ENCODE assay signal across 8 cellular contexts in the genomic region with DNA sequence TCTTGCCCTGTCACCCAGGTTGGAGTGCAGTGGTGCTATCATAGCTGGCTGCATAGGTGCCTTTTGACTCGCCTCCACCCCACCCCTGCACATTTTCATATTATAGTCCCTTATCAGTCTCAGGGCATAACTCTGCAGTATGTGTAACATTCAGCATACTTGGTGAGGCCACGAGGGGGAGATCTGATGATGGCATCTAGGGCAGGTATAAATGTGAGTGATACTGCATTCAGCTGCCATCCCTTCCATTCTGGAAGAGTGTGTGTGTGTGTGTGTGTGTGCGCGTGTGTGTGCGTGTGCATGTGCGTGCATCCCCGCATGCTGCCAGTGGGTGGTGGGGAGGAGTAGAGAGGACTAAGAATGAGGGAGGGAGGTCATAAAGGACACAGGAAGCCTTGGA.
DNase-seq lines count a peak whose midpoint lies in the region; ATAC-seq and TF ChIP-seq lines count a peak whose summit lies in the region.

No MANE protein-coding gene starts in this region.

- H4K20me1 ChIP-seq in IMR-90 (ENCODE audit: insufficient read depth, low read length) = peaks cover 87% of the 10 kb centered on the region

- peak; percentile 17; the same call in 1 of the 2 replicates for TF ChIP-seq RAD21 in IMR-90 (IDR thresholded peaks at IDR 0.05; ENCODE audit: low read length)

- 82% methylated on average over 5 of the region's 7 CpGs; no CpG with 5 or more reads in 1 of the 2 experiments for WGBS in IMR-90 (ENCODE audit: extremely low coverage in 2 of 2, insufficient read length in 1 of 2), 2 experiments

- no peaks in the 10 kb centered on the region for H3K9me3 ChIP-seq in IMR-90 (ENCODE audit: control insufficient read depth, insufficient read depth, low read length)

- DNase-seq in GM10248 (ENCODE audit: extremely low spot score) (peak; percentile 48), IMR-90 (no peak), left kidney (ENCODE audit: low read depth, low spot score) (peak; percentile 60), D341Med (ENCODE audit: low spot score) (no peak), iPS-NIHi11 (ENCODE audit: low spot score) (no peak), SW480 (ENCODE audit: low spot score) (no peak)
- peak; percentile 27 for DNase-seq in activated T-cell treated with anti-CD3 and anti-CD28 coated beads, Interleukin-2, amount 50 U/mL, for 4 hours

- H3K4ac ChIP-seq in IMR-90 (ENCODE audit: low read depth, low read length) = no peak overlapping the region

- POLR2A ChIA-PET in GM10248 (lab: Yijun Ruan, JAX) = interaction anchor here (2.1 kb wide), 1 partner anchor 9 kb away, joined by 5 read pairs; no protein-coding TSS in a partner anchor
- POLR2A ChIA-PET in IMR-90 (lab: Charles Lee; ENCODE audit: unreplicated experiment) = no interaction called here

- peaks cover 26% of the 10 kb centered on the region for H3K4me1 ChIP-seq in IMR-90 (ENCODE audit: control insufficient read depth, insufficient read depth, low read length)

- H4K8ac ChIP-seq in IMR-90 (ENCODE audit: low read depth in 2 of 2, low read length in 2 of 2) = no peak overlapping the region

- dilution Hi-C loops in IMR-90 (cut with HindIII; ENCODE audit: low sequenced_read_pairs, unreplicated experiment) = no loop called here

- 0 out of 2 replicates have a peak overlapping the region, but pooled peaks have one; percentile 20 for H3K14ac ChIP-seq in IMR-90 (replicated peaks; ENCODE audit: low read depth, low read length)

- no peak overlapping the region for H3K18ac ChIP-seq in IMR-90 (ENCODE audit: low read depth, low read length)

- in situ Hi-C loops in IMR-90 (cut with MboI; ENCODE audit: low sequenced_read_pairs) = no loop called here

- H3K9me1 ChIP-seq in IMR-90 (ENCODE audit: insufficient read depth, low read length) = peaks cover 24% of the 10 kb centered on the region

- CTCF ChIA-PET in GM10248 (lab: Yijun Ruan, JAX) = interaction anchor here (0.8 to 2.9 kb wide), 11 partner anchors 9 to 113 kb away, joined by 3 to 13 read pairs (median 4); no protein-coding TSS in a partner anchor
- CTCF ChIA-PET in IMR-90 (lab: Yijun Ruan, JAX) = no interaction called here

- H3K4me2 ChIP-seq in IMR-90 (ENCODE audit: low read depth, low read length) = no peak overlapping the region

- H2BK20ac ChIP-seq in IMR-90 (ENCODE audit: low read depth, low read length) = no peak overlapping the region

- peaks cover 53 to 86% of the 10 kb centered on the region in 2 experiments for H3K79me1 ChIP-seq in IMR-90 (ENCODE audit: low read depth in 1 of 2, low read length in 2 of 2)

- no peaks in the 10 kb centered on the region for H3K27me3 Mint-ChIP-seq in activated T-cell treated with anti-CD3 and anti-CD28 coated beads, Interleukin-2, amount 50 U/mL, for 4 hours (ENCODE audit: low read depth)

- peaks cover 79% of the 10 kb centered on the region for H3K4me1 Mint-ChIP-seq in activated T-cell treated with anti-CD3 and anti-CD28 coated beads, Interleukin-2, amount 50 U/mL, for 4 hours (ENCODE audit: low read depth)

- H3K23ac ChIP-seq in IMR-90 (ENCODE audit: low read depth, low read length) = no peak overlapping the region

- no peaks in the 10 kb centered on the region for H3K27me3 ChIP-seq in IMR-90 (ENCODE audit: control insufficient read depth, insufficient read depth, low read length)

- no peak overlapping the region for H3K4me3 Mint-ChIP-seq in activated T-cell treated with anti-CD3 and anti-CD28 coated beads, Interleukin-2, amount 50 U/mL, for 4 hours

- intact Hi-C loops in IMR-90 (cut with micrococcal nuclease) = no loop called here

- H3K4me3 ChIP-seq in IMR-90 (ENCODE audit: insufficient read depth, low read depth, low read length) = no peak overlapping the region

- TF ChIP-seq CTCF in GM10248 (IDR thresholded peaks at IDR 0.05; ENCODE audit: control extremely low read depth, extremely low read depth, low read depth, missing control alignments) = peak; percentile 44
- no peak; the same call in 1 of the 2 replicates for TF ChIP-seq CTCF in IMR-90 (conservative IDR thresholded peaks at IDR 0.05; ENCODE audit: low read depth, low read length)

- H3K36me3 ChIP-seq in IMR-90 (ENCODE audit: control insufficient read depth, insufficient read depth, low read length) = no peaks in the 10 kb centered on the region

- no peak overlapping the region for H3K27ac ChIP-seq in IMR-90 (ENCODE audit: insufficient read depth, low read length)

- H4K91ac ChIP-seq in IMR-90 (ENCODE audit: insufficient read depth, low read depth, low read length) = no peak overlapping the region

- H3K9me3 Mint-ChIP-seq in activated T-cell treated with anti-CD3 and anti-CD28 coated beads, Interleukin-2, amount 50 U/mL, for 4 hours = no peaks in the 10 kb centered on the region

- H4K5ac ChIP-seq in IMR-90 (ENCODE audit: low read depth, low read length) = no peak overlapping the region

- ATAC-seq in IMR-90 (ENCODE audit: low read depth) (no peak), HG03280 (IDR thresholded peaks at IDR 0.05; ENCODE audit: unreplicated experiment) (no peak)
- peak; percentile 53 to 69 for ATAC-seq in activated T-cell treated with anti-CD3 and anti-CD28 coated beads, Interleukin-2, amount 50 U/mL, for 4 hours

- no peak overlapping the region for H2AK5ac ChIP-seq in IMR-90 (ENCODE audit: low read depth, low read length)

- H2BK15ac ChIP-seq in IMR-90 (ENCODE audit: low read depth, low read length) = no peak overlapping the region

- no peak overlapping the region for H2BK120ac ChIP-seq in IMR-90 (ENCODE audit: low read depth, low read length)

- peak overlapping the region; percentile 22 for H2AK9ac ChIP-seq in IMR-90 (replicated peaks; ENCODE audit: low read depth, low read length, poor library complexity)

- H2AFZ ChIP-seq in IMR-90 (replicated peaks; ENCODE audit: low read length, poor library complexity) = no peak overlapping the region

- peaks cover 6% of the 10 kb centered on the region for H3K36me3 Mint-ChIP-seq in activated T-cell treated with anti-CD3 and anti-CD28 coated beads, Interleukin-2, amount 50 U/mL, for 4 hours (ENCODE audit: insufficient read depth)

- TF ChIP-seq POLR2A in IMR-90 (IDR thresholded peaks at IDR 0.05; ENCODE audit: low read depth, low read length) = no peak

- no peak overlapping the region for H3K9ac ChIP-seq in IMR-90 (ENCODE audit: low read depth, low read length)

- no peak overlapping the region for H3K56ac ChIP-seq in IMR-90 (ENCODE audit: extremely low read depth, insufficient read depth, low read length)

- H2BK5ac ChIP-seq in IMR-90 (ENCODE audit: low read depth, low read length, poor library complexity, severe bottlenecking) = no peak overlapping the region

- BruUV-seq in IMR-90 (replicated peaks; lab: Mats Ljungman, UMichigan) = no TSS peak

TF ChIP-seq in IMR-90, 13 proteins besides CTCF, POLR2A, EP300 and RAD21:
- TF ChIP-seq RCOR1 (IDR thresholded peaks at IDR 0.05; ENCODE audit: insufficient replicate concordance, low read length) (no peak), MAZ (IDR thresholded peaks at IDR 0.05; ENCODE audit: borderline replicate concordance, low read depth, low read length) (no peak), NFE2L2 (IDR thresholded peaks at IDR 0.05; ENCODE audit: low read depth, low read length) (no peak)
- TF ChIP-seq, protein P1, sequence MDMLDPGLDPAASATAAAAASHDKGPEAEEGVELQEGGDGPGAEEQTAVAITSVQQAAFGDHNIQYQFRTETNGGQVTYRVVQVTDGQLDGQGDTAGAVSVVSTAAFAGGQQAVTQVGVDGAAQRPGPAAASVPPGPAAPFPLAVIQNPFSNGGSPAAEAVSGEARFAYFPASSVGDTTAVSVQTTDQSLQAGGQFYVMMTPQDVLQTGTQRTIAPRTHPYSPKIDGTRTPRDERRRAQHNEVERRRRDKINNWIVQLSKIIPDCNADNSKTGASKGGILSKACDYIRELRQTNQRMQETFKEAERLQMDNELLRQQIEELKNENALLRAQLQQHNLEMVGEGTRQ (IDR thresholded peaks at IDR 0.05; ENCODE audit: low read depth, low read length) = no peak

Comparison
In these comparisons a context has a peak if more than half of its experiments do, and no peak if none do; other contexts are left out.
1. DNase-seq: peak in GM10248 (single experiment), activated T-cell treated with anti-CD3 and anti-CD28 coated beads, Interleukin-2, amount 50 U/mL, for 4 hours (single experiment) and left kidney (single experiment); none in IMR-90 (single experiment), D341Med (single experiment), iPS-NIHi11 (single experiment) and SW480 (single experiment).
2. ATAC-seq: peak in activated T-cell treated with anti-CD3 and anti-CD28 coated beads, Interleukin-2, amount 50 U/mL, for 4 hours (2 of 2); none in IMR-90 (single experiment) and HG03280 (single experiment).